Comparison of ENCODE assay signal across 34 cellular contexts in the genomic region with DNA sequence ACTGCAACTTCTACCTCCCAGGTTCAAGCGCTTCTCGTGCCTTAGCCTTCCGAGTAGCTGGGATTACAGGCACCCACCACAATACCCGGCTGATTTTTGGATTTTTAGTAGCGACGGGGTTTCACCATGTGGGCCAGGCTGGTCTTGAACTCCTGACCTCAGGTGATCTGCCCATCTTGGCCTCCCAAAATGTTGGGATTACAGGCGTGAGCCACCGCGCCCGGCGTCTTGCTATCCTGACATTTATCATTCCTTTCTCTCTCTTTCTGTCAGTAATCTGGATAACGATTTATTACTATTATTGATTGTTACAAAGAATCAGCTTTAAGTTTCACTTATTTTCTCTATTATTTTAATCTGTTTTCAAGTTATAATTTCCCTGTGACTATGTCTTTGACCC.
"Had no signal": no experiment of that assay in that cellular context is flagged by ENCODE, and none has a peak within 500 bp of the region (broad histone marks: within the 10 kb centered on the region; RNA-seq: fewer than 3 reads in every experiment).

No MANE protein-coding gene starts in this region.

- H3K4me3 ChIP-seq: MG63 had no signal

- H3K9me3 ChIP-seq: MG63 had no signal

- H3K27me3 ChIP-seq: MG63 had no signal

- DNase-seq: Karpas-422, Kasumi-1, MG63, MM.1S, MV-4-11, NCI-H1048, NCI-H1092, NCI-H1092 treated with DMSO at 0.1 percent for 48 hours, NCI-H1105, NCI-H1105 treated with DMSO at 0.1 percent for 48 hours, NCI-H1417, NCI-H1417 treated with DMSO at 0.1 percent for 48 hours, NCI-H1436, NCI-H1436 treated with DMSO at 0.1 percent for 48 hours, NCI-H146, NCI-H1694, NCI-H1694 treated with DMSO at 0.1 percent for 48 hours, NCI-H187, NCI-H187 treated with DMSO at 0.1 percent for 48 hours, NCI-H1930, NCI-H2029, NCI-H2029 treated with DMSO at 0.1 percent for 48 hours, NCI-H2081, NCI-H2081 treated with DMSO at 0.1 percent for 48 hours, NCI-H2107, NCI-H2171, NCI-H2171 treated with DMSO at 0.1 percent for 48 hours, NCI-H2227 treated with DMSO at 0.1 percent for 48 hours, NCI-H226, NCI-H345, NCI-H446, NCI-H446 treated with DMSO at 0.1 percent for 48 hours, NCI-H510A had no signal

- H3K27ac ChIP-seq: KMS-11 had no signal

- H3K36me3 ChIP-seq: MG63 had no signal
